ENCODE assay signal across 1 cellular context in the genomic region with DNA sequence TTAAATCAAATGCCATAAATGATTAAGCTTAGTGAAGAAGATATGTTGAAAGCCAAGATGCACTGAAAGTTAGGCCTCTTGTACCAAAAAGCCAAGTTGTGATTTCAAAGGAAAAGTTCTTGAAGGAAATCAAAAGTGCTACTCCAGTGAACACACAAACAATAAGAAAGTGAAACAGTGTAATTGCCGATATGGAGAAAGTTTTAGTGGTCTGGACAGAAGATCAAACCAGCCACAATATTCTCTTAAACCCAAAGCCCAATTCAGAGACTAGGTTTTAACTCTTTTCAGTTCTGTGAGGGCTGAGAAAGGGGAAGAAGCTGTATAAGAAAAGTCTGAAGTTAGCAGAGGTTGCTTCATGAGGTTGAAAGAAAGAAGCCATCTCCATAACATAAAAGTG.
TF ChIP-seq lines count a peak whose summit lies in the region.

No MANE protein-coding gene starts in this region.

TF ChIP-seq in GM23338, 12 proteins besides CTCF, POLR2A, EP300 and RAD21 (continued from another document):
- no peak for TF ChIP-seq EZH2phosphoT487 (IDR thresholded peaks at IDR 0.05; ENCODE audit: unreplicated experiment)
- TF ChIP-seq, protein P1, sequence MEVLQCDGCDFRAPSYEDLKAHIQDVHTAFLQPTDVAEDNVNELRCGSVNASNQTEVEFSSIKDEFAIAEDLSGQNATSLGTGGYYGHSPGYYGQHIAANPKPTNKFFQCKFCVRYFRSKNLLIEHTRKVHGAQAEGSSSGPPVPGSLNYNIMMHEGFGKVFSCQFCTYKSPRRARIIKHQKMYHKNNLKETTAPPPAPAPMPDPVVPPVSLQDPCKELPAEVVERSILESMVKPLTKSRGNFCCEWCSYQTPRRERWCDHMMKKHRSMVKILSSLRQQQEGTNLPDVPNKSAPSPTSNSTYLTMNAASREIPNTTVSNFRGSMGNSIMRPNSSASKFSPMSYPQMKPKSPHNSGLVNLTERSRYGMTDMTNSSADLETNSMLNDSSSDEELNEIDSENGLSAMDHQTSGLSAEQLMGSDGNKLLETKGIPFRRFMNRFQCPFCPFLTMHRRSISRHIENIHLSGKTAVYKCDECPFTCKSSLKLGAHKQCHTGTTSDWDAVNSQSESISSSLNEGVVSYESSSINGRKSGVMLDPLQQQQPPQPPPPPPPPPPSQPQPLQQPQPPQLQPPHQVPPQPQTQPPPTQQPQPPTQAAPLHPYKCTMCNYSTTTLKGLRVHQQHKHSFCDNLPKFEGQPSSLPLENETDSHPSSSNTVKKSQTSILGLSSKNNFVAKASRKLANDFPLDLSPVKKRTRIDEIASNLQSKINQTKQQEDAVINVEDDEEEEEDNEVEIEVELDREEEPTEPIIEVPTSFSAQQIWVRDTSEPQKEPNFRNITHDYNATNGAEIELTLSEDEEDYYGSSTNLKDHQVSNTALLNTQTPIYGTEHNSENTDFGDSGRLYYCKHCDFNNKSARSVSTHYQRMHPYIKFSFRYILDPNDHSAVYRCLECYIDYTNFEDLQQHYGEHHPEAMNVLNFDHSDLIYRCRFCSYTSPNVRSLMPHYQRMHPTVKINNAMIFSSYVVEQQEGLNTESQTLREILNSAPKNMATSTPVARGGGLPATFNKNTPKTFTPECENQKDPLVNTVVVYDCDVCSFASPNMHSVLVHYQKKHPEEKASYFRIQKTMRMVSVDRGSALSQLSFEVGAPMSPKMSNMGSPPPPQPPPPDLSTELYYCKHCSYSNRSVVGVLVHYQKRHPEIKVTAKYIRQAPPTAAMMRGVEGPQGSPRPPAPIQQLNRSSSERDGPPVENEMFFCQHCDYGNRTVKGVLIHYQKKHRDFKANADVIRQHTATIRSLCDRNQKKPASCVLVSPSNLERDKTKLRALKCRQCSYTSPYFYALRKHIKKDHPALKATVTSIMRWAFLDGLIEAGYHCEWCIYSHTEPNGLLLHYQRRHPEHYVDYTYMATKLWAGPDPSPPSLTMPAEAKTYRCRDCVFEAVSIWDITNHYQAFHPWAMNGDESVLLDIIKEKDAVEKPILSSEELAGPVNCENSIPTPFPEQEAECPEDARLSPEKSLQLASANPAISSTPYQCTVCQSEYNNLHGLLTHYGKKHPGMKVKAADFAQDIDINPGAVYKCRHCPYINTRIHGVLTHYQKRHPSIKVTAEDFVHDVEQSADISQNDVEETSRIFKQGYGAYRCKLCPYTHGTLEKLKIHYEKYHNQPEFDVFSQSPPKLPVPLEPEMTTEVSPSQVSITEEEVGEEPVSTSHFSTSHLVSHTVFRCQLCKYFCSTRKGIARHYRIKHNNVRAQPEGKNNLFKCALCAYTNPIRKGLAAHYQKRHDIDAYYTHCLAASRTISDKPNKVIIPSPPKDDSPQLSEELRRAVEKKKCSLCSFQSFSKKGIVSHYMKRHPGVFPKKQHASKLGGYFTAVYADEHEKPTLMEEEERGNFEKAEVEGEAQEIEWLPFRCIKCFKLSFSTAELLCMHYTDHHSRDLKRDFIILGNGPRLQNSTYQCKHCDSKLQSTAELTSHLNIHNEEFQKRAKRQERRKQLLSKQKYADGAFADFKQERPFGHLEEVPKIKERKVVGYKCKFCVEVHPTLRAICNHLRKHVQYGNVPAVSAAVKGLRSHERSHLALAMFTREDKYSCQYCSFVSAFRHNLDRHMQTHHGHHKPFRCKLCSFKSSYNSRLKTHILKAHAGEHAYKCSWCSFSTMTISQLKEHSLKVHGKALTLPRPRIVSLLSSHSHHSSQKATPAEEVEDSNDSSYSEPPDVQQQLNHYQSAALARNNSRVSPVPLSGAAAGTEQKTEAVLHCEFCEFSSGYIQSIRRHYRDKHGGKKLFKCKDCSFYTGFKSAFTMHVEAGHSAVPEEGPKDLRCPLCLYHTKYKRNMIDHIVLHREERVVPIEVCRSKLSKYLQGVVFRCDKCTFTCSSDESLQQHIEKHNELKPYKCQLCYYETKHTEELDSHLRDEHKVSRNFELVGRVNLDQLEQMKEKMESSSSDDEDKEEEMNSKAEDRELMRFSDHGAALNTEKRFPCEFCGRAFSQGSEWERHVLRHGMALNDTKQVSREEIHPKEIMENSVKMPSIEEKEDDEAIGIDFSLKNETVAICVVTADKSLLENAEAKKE (CRISPR knock-in tag; IDR thresholded peaks at IDR 0.05): no peak
